1 cellular context compared by ENCODE assay signal in the genomic region with DNA sequence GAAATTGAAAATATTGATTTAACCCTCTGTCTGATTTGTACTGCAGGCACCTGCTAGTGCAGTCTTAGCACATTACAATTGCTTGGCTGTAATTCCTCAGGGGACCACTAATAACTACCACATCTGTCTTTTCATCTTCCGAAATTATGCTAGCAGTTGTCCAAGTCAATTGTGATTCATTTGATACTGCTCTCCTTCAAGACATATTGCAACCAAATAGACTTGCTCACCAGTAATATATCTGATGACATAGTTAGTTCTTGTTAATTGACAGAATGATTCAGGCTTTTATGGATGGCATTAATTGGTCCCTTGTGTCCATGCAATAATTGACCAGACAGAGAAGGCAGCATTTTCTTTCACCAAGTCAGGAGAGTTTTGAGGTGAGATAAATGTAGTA.
TF ChIP-seq lines count a peak whose summit lies in the region.

No MANE protein-coding gene starts in this region.

TF ChIP-seq in A549, 52 proteins besides CTCF, POLR2A, EP300 and RAD21 (continued from another document):
- TF ChIP-seq, protein P1, sequence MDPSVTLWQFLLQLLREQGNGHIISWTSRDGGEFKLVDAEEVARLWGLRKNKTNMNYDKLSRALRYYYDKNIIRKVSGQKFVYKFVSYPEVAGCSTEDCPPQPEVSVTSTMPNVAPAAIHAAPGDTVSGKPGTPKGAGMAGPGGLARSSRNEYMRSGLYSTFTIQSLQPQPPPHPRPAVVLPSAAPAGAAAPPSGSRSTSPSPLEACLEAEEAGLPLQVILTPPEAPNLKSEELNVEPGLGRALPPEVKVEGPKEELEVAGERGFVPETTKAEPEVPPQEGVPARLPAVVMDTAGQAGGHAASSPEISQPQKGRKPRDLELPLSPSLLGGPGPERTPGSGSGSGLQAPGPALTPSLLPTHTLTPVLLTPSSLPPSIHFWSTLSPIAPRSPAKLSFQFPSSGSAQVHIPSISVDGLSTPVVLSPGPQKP (IDR thresholded peaks at IDR 0.05; ENCODE audit: low read depth, low read length), result no peak
- TF ChIP-seq CHD4 (IDR thresholded peaks at IDR 0.05; ENCODE audit: borderline replicate concordance), result no peak
- TF ChIP-seq CEBPB (IDR thresholded peaks at IDR 0.05), result no peak
- no peak for TF ChIP-seq HOXB13 (CRISPR knock-in tag; IDR thresholded peaks at IDR 0.05; ENCODE audit: low read depth)
